28 cellular contexts compared by ENCODE assay signal in genomic region chr19:45224645-45225044, GRCh38. TPM values are rescaled to one million over a fixed set of nuclear protein-coding genes. Genes with fewer than 3 reads are reported as not detected.
"Had no signal": no experiment of that assay in that cellular context is flagged by ENCODE, and none has a peak within 500 bp of the region (broad histone marks: within the 10 kb centered on the region; RNA-seq: fewer than 3 reads in every experiment).

No MANE protein-coding gene starts in this region.

- H3K4me1 Mint-ChIP-seq: endodermal cell had no signal

- FAIRE-seq: endometrium, islet of Langerhans, keratinocyte had no signal

- H3K36me3 ChIP-seq: colonic mucosa, esophagus squamous epithelium, gastrocnemius medialis, left lung, lower lobe of right lung had no signal

- ATAC-seq: effector memory CD8-positive, alpha-beta T cell; gastrocnemius medialis; left cardiac atrium; left lung; left ventricle myocardium superior; mucosa of descending colon had no signal

- H3K4me3 Mint-ChIP-seq: dendritic cell treated with granulocyte-macrophage colony-stimulating factor and Interleukin-4, amounts not matched to agents 40 ng/mL and 50 ng/mL, for 4 days; effector memory CD8-positive, alpha-beta T cell; endodermal cell; mesothelial cell of epicardium had no signal

- H3K27ac ChIP-seq: colonic mucosa, epithelial cell of prostate, esophagus squamous epithelium, gastrocnemius medialis, heart right ventricle, left lung, lower lobe of right lung had no signal

- H3K27me3 ChIP-seq: colonic mucosa had no signal

- H3K4me1 ChIP-seq: colonic mucosa, esophagus squamous epithelium, gastrocnemius medialis, left lung, lower lobe of right lung had no signal

- H3K9me3 ChIP-seq: colonic mucosa, esophagus squamous epithelium, gastrocnemius medialis, heart right ventricle, left lung, lower lobe of right lung, mucosa of descending colon had no signal

- H3K4me3 ChIP-seq: colonic mucosa, esophagus squamous epithelium, gastrocnemius medialis, heart right ventricle, left lung, lower lobe of right lung, mucosa of descending colon had no signal

- H3K9me3 Mint-ChIP-seq: dendritic cell treated with granulocyte-macrophage colony-stimulating factor and Interleukin-4, amounts not matched to agents 40 ng/mL and 50 ng/mL, for 4 days; effector memory CD8-positive, alpha-beta T cell; endodermal cell; mesothelial cell of epicardium had no signal

- H3K36me3 Mint-ChIP-seq: mesothelial cell of epicardium had no signal

- DNase-seq: colonic mucosa; cortex of kidney; effector CD8-positive, alpha-beta T cell; effector memory CD8-positive, alpha-beta T cell; endodermal cell; erythroblast; esophagus squamous epithelium; foreskin fibroblast; foreskin melanocyte; gastrocnemius medialis; glutamatergic neuron; head of caudate nucleus; heart right ventricle; hippocampal formation; left cardiac atrium; left lung; left ventricle myocardium superior; lower lobe of right lung; mesenchymal stem cell; mucosa of descending colon had no signal

- H3K27ac Mint-ChIP-seq: dendritic cell treated with granulocyte-macrophage colony-stimulating factor and Interleukin-4, amounts not matched to agents 40 ng/mL and 50 ng/mL, for 4 days; effector memory CD8-positive, alpha-beta T cell; endodermal cell; mesothelial cell of epicardium had no signal

RNA-seq across cellular contexts. Expression of gene EXOC3L2, which starts 20.6 kb away (rescaled TPM):
- total RNA-seq: kidney epithelial cell, myocyte had no signal
